2 cellular contexts compared by ENCODE assay signal in the genomic region with DNA sequence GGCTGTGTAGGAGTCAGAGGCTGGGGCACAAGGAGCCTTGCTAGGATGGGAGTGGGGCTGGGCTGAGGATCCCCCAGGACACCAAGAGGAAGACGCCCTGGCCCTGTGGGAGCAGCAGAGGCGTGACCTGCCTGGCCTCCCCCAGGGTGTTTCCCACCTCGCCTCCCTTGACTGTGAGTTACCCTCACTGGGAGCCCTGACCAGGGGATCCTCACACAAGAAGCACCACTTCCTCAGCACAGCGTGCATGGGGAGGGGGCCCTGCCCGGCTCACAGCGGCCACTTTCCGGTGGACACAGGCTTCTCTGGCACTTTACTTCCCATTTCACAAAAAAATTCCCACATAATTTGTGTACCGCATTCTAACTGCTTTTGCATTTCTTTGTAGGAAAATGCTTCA.
TF ChIP-seq lines count a peak whose summit lies in the region.

No MANE protein-coding gene starts in this region.

TF ChIP-seq in HEK293, 187 proteins besides CTCF, POLR2A, EP300 and RAD21:
- TF ChIP-seq BCL11A (tag by site-specific recombination; IDR thresholded peaks at IDR 0.05; ENCODE audit: low read depth) (no peak), GLIS1 (tag by site-specific recombination; IDR thresholded peaks at IDR 0.05) (peak; percentile 34; the same call in 1 of the 2 replicates)
TF ChIP-seq in HEK293: peak in this region for 1.

TF ChIP-seq in GM12878, 131 proteins besides CTCF, POLR2A, EP300 and RAD21:
- TF ChIP-seq RB1 (IDR thresholded peaks at IDR 0.05; ENCODE audit: borderline replicate concordance) = no peak
- TF ChIP-seq ATF2 (IDR thresholded peaks at IDR 0.05; ENCODE audit: low read length) = no peak
- TF ChIP-seq KLF5 (IDR thresholded peaks at IDR 0.05; ENCODE audit: partially characterized antibody) = no peak
- no peak for TF ChIP-seq E2F4 (IDR thresholded peaks at IDR 0.05; ENCODE audit: low read depth, low read length)
- TF ChIP-seq LARP7 (IDR thresholded peaks at IDR 0.05) = no peak
- no peak for TF ChIP-seq MEF2B (IDR thresholded peaks at IDR 0.05; ENCODE audit: partially characterized antibody, poor library complexity, severe bottlenecking)
- TF ChIP-seq, protein P1, sequence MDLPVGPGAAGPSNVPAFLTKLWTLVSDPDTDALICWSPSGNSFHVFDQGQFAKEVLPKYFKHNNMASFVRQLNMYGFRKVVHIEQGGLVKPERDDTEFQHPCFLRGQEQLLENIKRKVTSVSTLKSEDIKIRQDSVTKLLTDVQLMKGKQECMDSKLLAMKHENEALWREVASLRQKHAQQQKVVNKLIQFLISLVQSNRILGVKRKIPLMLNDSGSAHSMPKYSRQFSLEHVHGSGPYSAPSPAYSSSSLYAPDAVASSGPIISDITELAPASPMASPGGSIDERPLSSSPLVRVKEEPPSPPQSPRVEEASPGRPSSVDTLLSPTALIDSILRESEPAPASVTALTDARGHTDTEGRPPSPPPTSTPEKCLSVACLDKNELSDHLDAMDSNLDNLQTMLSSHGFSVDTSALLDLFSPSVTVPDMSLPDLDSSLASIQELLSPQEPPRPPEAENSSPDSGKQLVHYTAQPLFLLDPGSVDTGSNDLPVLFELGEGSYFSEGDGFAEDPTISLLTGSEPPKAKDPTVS (IDR thresholded peaks at IDR 0.05; ENCODE audit: low read depth, low read length) = no peak
- TF ChIP-seq RELA (IDR thresholded peaks at IDR 0.05; ENCODE audit: borderline replicate concordance, partially characterized antibody) = no peak
- TF ChIP-seq POLR2AphosphoS5 (IDR thresholded peaks at IDR 0.05; ENCODE audit: low read length) = no peak
- no peak for TF ChIP-seq GATAD2B (conservative IDR thresholded peaks at IDR 0.05; ENCODE audit: low read depth)
- TF ChIP-seq CHD4 (IDR thresholded peaks at IDR 0.05) = no peak
